ENCODE assay signal across 1 cellular context in genomic region chr2:236661762-236662110, GRCh38.
TF ChIP-seq lines count a peak whose summit lies in the region.

No MANE protein-coding gene starts in this region.

TF ChIP-seq in GM23338, 12 proteins besides CTCF, POLR2A, EP300 and RAD21 (continued from another document):
- no peak for TF ChIP-seq EZH2 (IDR thresholded peaks at IDR 0.05; ENCODE audit: low read depth, unreplicated experiment)
